Comparison of ENCODE assay signal across 14 cellular contexts in the genomic region with DNA sequence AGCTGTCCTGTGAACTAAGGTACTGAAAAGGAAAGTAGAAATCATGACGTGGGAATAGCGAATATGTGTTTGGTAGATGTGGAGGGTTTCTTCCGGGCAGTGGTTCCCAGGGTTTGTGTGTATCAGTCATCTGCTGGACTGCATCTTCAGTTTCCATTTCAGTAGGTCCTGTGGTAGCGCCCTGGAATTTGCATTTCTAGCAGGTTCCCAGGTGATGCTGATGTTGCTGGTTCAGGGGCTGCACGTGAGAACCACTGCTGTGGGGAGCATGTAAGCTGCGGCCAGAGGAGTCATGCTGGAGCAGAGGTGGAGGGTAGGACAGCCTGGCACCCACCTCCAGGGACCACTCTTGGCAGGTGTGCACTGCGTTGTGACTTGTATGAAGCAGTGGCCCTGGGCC. TPM values are rescaled to one million over a fixed set of nuclear protein-coding genes. Genes with fewer than 3 reads are reported as not detected.
DNase-seq lines count a peak whose midpoint lies in the region; ATAC-seq, FAIRE-seq and TF ChIP-seq lines count a peak whose summit lies in the region.
"Had no signal": no experiment of that assay in that cellular context is flagged by ENCODE, and none has a peak within 500 bp of the region (broad histone marks: within the 10 kb centered on the region; RNA-seq: fewer than 3 reads in every experiment).

No MANE protein-coding gene starts in this region.

- DNase-seq in posterior cingulate gyrus (no peak), kidney (no peak), spleen (no peak), DMS53 (lab: John Stamatoyannopoulos, UW) (no peak)
- DNase-seq: activated CD4-positive, alpha-beta memory T cell treated with anti-CD3 and anti-CD28 coated beads for 36 hours; DND-41; H7; hypothalamus; NCI-H82 had no signal

- intact Hi-C loops in posterior cingulate gyrus (cut with DNase I), result no loop called here
- intact Hi-C loops in kidney (cut with DNase I), result no loop called here
- intact Hi-C loops in spleen (cut with DNase I; ENCODE audit: low total_unique reads), result no loop called here

- H3K4me3 ChIP-seq in BLaER1 treated with 17β-estradiol and CSF1 and Interleukin-3, amounts not matched to agents 10 nM and 100 nM, result no peak overlapping the region
- no peak overlapping the region for H3K4me3 ChIP-seq in HEK293 (ENCODE audit: low read depth, low read length)
- no peak overlapping the region for H3K4me3 ChIP-seq in kidney (ENCODE audit: low read length in 2 of 2)
- no peak overlapping the region for H3K4me3 ChIP-seq in spleen
- H3K4me3 ChIP-seq: suprapubic skin had no signal

- no peaks in the 10 kb centered on the region for H3K27me3 ChIP-seq in BLaER1 treated with 17β-estradiol and CSF1 and Interleukin-3, amounts not matched to agents 10 nM and 100 nM
- H3K27me3 ChIP-seq in spleen (replicated peaks in 1 of 7), result no peaks in the 10 kb centered on the region
- H3K27me3 ChIP-seq: suprapubic skin had no signal

- POLR2A ChIA-PET in HEK293 (lab: Yijun Ruan, JAX), result no interaction called here

- no peaks in the 10 kb centered on the region for H3K36me3 ChIP-seq in BLaER1 treated with 17β-estradiol and CSF1 and Interleukin-3, amounts not matched to agents 10 nM and 100 nM
- H3K36me3 ChIP-seq in HEK293 (ENCODE audit: control insufficient read depth in 2 of 2, insufficient read depth in 1 of 2, low read length in 2 of 2) (no peaks in the 10 kb centered on the region), kidney (ENCODE audit: control insufficient read depth in 1 of 2, insufficient read depth in 2 of 2, low read length in 2 of 2) (no peaks in the 10 kb centered on the region), spleen (no peaks in the 10 kb centered on the region)
- H3K36me3 ChIP-seq: suprapubic skin had no signal

- H3K9me3 ChIP-seq in BLaER1 treated with 17β-estradiol and CSF1 and Interleukin-3, amounts not matched to agents 10 nM and 100 nM (replicated peaks in 1 of 11), result no peaks in the 10 kb centered on the region
- H3K9me3 ChIP-seq in HEK293 (ENCODE audit: control insufficient read depth, insufficient read depth, low read depth, low read length) (no peaks in the 10 kb centered on the region), kidney (ENCODE audit: control insufficient read depth in 1 of 2, low read length in 2 of 2) (no peaks in the 10 kb centered on the region), spleen (no peaks in the 10 kb centered on the region)
- H3K9me3 ChIP-seq: suprapubic skin had no signal

- no peak overlapping the region for H3K27ac ChIP-seq in BLaER1 treated with 17β-estradiol and CSF1 and Interleukin-3, amounts not matched to agents 10 nM and 100 nM
- H3K27ac ChIP-seq in HEK293 (ENCODE audit: extremely low read depth, low read depth, low read length) (no peak overlapping the region), kidney (ENCODE audit: low read depth in 2 of 2, low read length in 2 of 2) (no peak overlapping the region), spleen (no peak overlapping the region)
- H3K27ac ChIP-seq: suprapubic skin had no signal

- H3K9ac ChIP-seq in BLaER1 treated with 17β-estradiol and CSF1 and Interleukin-3, amounts not matched to agents 10 nM and 100 nM, result no peak overlapping the region
- H3K9ac ChIP-seq in kidney (ENCODE audit: low read length in 2 of 2), result no peak overlapping the region

- H3K4me2 ChIP-seq in BLaER1 treated with 17β-estradiol and CSF1 and Interleukin-3, amounts not matched to agents 10 nM and 100 nM, result peak overlapping the region; percentile 49 to 97 (median 77)

- peaks cover 23 to 62% (median 32%) of the 10 kb centered on the region in 10 experiments for H3K4me1 ChIP-seq in BLaER1 treated with 17β-estradiol and CSF1 and Interleukin-3, amounts not matched to agents 10 nM and 100 nM
- peaks cover 3% of the 10 kb centered on the region for H3K4me1 ChIP-seq in HEK293 (ENCODE audit: control insufficient read depth, insufficient read depth, low read length)
- H3K4me1 ChIP-seq in kidney (ENCODE audit: control insufficient read depth in 1 of 2, insufficient read depth in 1 of 2, low read depth in 1 of 2, low read length in 2 of 2), result peaks cover 4% of the 10 kb centered on the region in 2 donors
- H3K4me1 ChIP-seq in spleen, result peaks cover 0 to 34% (median 15%) of the 10 kb centered on the region in 6 donors

- TF ChIP-seq CTCF in HEK293 (tag by site-specific recombination; IDR thresholded peaks at IDR 0.05), result no peak
- TF ChIP-seq CTCF in kidney (IDR thresholded peaks at IDR 0.05; ENCODE audit: borderline replicate concordance, extremely low read depth, insufficient read depth), result no peak
- no peak for TF ChIP-seq CTCF in spleen (IDR thresholded peaks at IDR 0.05 in 8 of 11, conservative IDR thresholded peaks at IDR 0.05 in 3 of 11)

- H4K20me1 ChIP-seq in BLaER1 treated with 17β-estradiol and CSF1 and Interleukin-3, amounts not matched to agents 10 nM and 100 nM, result peaks cover 0 to 44% (median 20%) of the 10 kb centered on the region in 11 experiments; a peak in 15 of 22 replicates

- no peak for FAIRE-seq in kidney (lab: Jason Lieb, UNC)

- no peak for TF ChIP-seq POLR2A in spleen (IDR thresholded peaks at IDR 0.05)

- ATAC-seq in GM19035 (IDR thresholded peaks at IDR 0.05; ENCODE audit: unreplicated experiment) (peak; percentile 64), HG03196 (IDR thresholded peaks at IDR 0.05; ENCODE audit: unreplicated experiment) (peak; percentile 57)

- CTCF ChIA-PET in HEK293 (lab: Yijun Ruan, JAX), result no interaction called here

- 81 to 94% (median 87%) methylated on average over 7 of the region's 7 CpGs for WGBS in spleen, 5 donors

TF ChIP-seq in HEK293, 187 proteins besides CTCF, POLR2A, EP300 and RAD21:
- TF ChIP-seq ZFP3 (tag by site-specific recombination; IDR thresholded peaks at IDR 0.05; ENCODE audit: low read depth), result no peak
- TF ChIP-seq, protein P1, sequence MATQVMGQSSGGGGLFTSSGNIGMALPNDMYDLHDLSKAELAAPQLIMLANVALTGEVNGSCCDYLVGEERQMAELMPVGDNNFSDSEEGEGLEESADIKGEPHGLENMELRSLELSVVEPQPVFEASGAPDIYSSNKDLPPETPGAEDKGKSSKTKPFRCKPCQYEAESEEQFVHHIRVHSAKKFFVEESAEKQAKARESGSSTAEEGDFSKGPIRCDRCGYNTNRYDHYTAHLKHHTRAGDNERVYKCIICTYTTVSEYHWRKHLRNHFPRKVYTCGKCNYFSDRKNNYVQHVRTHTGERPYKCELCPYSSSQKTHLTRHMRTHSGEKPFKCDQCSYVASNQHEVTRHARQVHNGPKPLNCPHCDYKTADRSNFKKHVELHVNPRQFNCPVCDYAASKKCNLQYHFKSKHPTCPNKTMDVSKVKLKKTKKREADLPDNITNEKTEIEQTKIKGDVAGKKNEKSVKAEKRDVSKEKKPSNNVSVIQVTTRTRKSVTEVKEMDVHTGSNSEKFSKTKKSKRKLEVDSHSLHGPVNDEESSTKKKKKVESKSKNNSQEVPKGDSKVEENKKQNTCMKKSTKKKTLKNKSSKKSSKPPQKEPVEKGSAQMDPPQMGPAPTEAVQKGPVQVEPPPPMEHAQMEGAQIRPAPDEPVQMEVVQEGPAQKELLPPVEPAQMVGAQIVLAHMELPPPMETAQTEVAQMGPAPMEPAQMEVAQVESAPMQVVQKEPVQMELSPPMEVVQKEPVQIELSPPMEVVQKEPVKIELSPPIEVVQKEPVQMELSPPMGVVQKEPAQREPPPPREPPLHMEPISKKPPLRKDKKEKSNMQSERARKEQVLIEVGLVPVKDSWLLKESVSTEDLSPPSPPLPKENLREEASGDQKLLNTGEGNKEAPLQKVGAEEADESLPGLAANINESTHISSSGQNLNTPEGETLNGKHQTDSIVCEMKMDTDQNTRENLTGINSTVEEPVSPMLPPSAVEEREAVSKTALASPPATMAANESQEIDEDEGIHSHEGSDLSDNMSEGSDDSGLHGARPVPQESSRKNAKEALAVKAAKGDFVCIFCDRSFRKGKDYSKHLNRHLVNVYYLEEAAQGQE (tag by site-specific recombination; IDR thresholded peaks at IDR 0.05), result peak; percentile 49; the same call in 1 of the 2 replicates

RNA-seq across cellular contexts. Expression of a gene that starts 47.1 kb away (rescaled TPM):
- total RNA-seq in kidney (20.3 TPM), spleen (10 to 100 TPM in 6 of 7 donors, 1 to 10 TPM in 1; 5.8 to 35.5 (median 18.0) TPM)
- polyA plus RNA-seq in kidney (ENCODE audit: insufficient read depth, low read depth, low replicate concordance) (13.4 TPM), spleen (1 to 10 TPM; 4.0 to 7.2 (median 4.8) TPM)
